Comparison of ENCODE assay signal across 9 cellular contexts in genomic region chr10:86953747-86954680, GRCh38. TPM values are rescaled to one million over a fixed set of nuclear protein-coding genes. Genes with fewer than 3 reads are reported as not detected.
DNase-seq lines count a peak whose midpoint lies in the region; ATAC-seq and TF ChIP-seq lines count a peak whose summit lies in the region.
"Had no signal": no experiment of that assay in that cellular context is flagged by ENCODE, and none has a peak within 500 bp of the region (broad histone marks: within the 10 kb centered on the region; RNA-seq: fewer than 3 reads in every experiment).

No MANE protein-coding gene starts in this region.

- H3K36me3 Mint-ChIP-seq in type B pancreatic cell: peaks cover 8% of the 10 kb centered on the region

- TF ChIP-seq CTCF in mucosa of descending colon (IDR thresholded peaks at IDR 0.05): no peak
- TF ChIP-seq CTCF in type B pancreatic cell (conservative IDR thresholded peaks at IDR 0.05): no peak

- H3K27ac Mint-ChIP-seq in type B pancreatic cell: peak overlapping the region; percentile 72

- no peaks in the 10 kb centered on the region for H3K4me1 ChIP-seq in mucosa of descending colon (ENCODE audit: low read depth)

- intact Hi-C loops in mucosa of descending colon (cut with DNase I, micrococcal nuclease): no loop called here

- peak overlapping the region; percentile 64 for H3K4me3 Mint-ChIP-seq in type B pancreatic cell

- no peaks in the 10 kb centered on the region for H3K27me3 Mint-ChIP-seq in type B pancreatic cell

- peak; percentile 42 for ATAC-seq in mucosa of descending colon
- ATAC-seq in GM18858 (IDR thresholded peaks at IDR 0.05; ENCODE audit: unreplicated experiment): no peak
- ATAC-seq in GM18873 (IDR thresholded peaks at IDR 0.05; ENCODE audit: low FRiP score, unreplicated experiment): no peak

- H3K4me3 ChIP-seq in mucosa of descending colon: no peak overlapping the region

- H3K9me3 Mint-ChIP-seq in type B pancreatic cell: peaks cover 14% of the 10 kb centered on the region

- peaks cover 13% of the 10 kb centered on the region for H3K9me3 ChIP-seq in mucosa of descending colon

- peaks cover 21% of the 10 kb centered on the region for H3K4me1 Mint-ChIP-seq in type B pancreatic cell (ENCODE audit: unreplicated experiment)

- H3K36me3 ChIP-seq in mucosa of descending colon (ENCODE audit: low read depth): no peaks in the 10 kb centered on the region

- DNase-seq in SK-N-DZ (ENCODE audit: low spot score) (peak; percentile 96), fibroblast of the conjunctiva (ENCODE audit: low read depth) (peak; percentile 69), mucosa of descending colon (no peak), type B pancreatic cell (ENCODE audit: extremely low spot score, unreplicated experiment) (no peak), NCI-H2171 (lab: John Stamatoyannopoulos, UW) (no peak), activated T-cell treated with anti-CD3 and anti-CD28 coated beads for 4 hours (no peak)
- DNase-seq: NCI-H1436 had no signal

RNA-seq across cellular contexts. Expression of gene MMRN2, which starts 3.4 kb away (rescaled TPM):
- 5.3 and 5.5 TPM in 2 replicates for polyA plus RNA-seq in SK-N-DZ (2014; cell fraction: cytosol; rRNA removed)
- 9.7 and 14.5 TPM in 2 replicates for polyA plus RNA-seq in SK-N-DZ (2014; cell fraction: nucleus; rRNA removed)
- 10 to 100 TPM in 1 of 3 donors, 1 to 10 TPM in 2; 5.7 to 11.5 (median 8.3) TPM for total RNA-seq in mucosa of descending colon
- 4.0 and 5.5 TPM in 2 replicates for total RNA-seq in type B pancreatic cell (ENCODE audit: low replicate concordance)

RNA-seq across cellular contexts. Expression of gene SNCG, which starts 4.4 kb away (rescaled TPM):
- 107 and 138 TPM in 2 replicates for polyA plus RNA-seq in SK-N-DZ (2014; cell fraction: cytosol; rRNA removed)
- 117 and 139 TPM in 2 replicates for polyA plus RNA-seq in SK-N-DZ (2014; cell fraction: nucleus; rRNA removed)
- total RNA-seq in mucosa of descending colon: 10 to 100 TPM in 1 of 3 donors, 1 to 10 TPM in 2; 2.9 to 22.1 (median 8.3) TPM
- total RNA-seq in type B pancreatic cell (ENCODE audit: low replicate concordance): 60.4 and 77.6 TPM in 2 replicates

RNA-seq across cellular contexts. Expression of gene ADIRF, which starts 14.3 kb away (rescaled TPM):
- polyA plus RNA-seq in SK-N-DZ (2014; cell fraction: cytosol; rRNA removed): not detected in 2 replicates
- polyA plus RNA-seq in SK-N-DZ (2014; cell fraction: nucleus; rRNA removed): not detected in 2 replicates
- total RNA-seq in mucosa of descending colon (100 to 1,000 TPM in 1 of 3 donors, 10 to 100 TPM in 2; 48.6 to 127 (median 90.6) TPM), type B pancreatic cell (ENCODE audit: low replicate concordance) (1.5 TPM in 1 of 2 replicates, not detected in the other)

Comparison
In these comparisons a context has a peak if more than half of its experiments do, and no peak if none do; other contexts are left out.
1. DNase-seq: peak in SK-N-DZ (single experiment) and fibroblast of the conjunctiva (single experiment); none in mucosa of descending colon (0 of 3), type B pancreatic cell (single experiment), NCI-H2171 (single experiment) and activated T-cell treated with anti-CD3 and anti-CD28 coated beads for 4 hours (single experiment).
2. RNA of gene ADIRF, which starts 14.3 kb away (total RNA-seq): 48.6 to 127 TPM in mucosa of descending colon; 1.5 TPM in type B pancreatic cell; every median in the first group is over 10 times any median in the second.